Comparison of ENCODE assay signal across 13 cellular contexts in the genomic region with DNA sequence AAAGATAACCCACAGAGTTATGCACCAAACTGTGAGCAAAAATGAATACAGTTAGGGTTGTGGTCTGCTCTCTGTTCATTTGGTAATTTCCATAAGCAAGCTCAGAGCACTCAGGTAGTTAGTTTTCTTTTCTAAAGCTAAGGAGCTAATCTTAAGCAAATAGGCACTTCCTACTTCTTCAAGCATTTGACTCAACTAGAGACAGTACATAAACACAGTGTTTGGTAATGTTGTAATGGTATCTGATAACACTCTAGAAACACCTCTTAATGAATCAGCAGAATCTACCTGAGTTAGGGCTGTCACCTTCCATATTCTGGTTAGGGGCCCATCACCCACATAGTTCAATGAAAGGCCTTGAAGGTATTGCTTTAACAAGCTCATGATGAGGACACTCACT.
DNase-seq lines count a peak whose midpoint lies in the region; ATAC-seq and TF ChIP-seq lines count a peak whose summit lies in the region.
"Had no signal": no experiment of that assay in that cellular context is flagged by ENCODE, and none has a peak within 500 bp of the region (broad histone marks: within the 10 kb centered on the region; RNA-seq: fewer than 3 reads in every experiment).

No MANE protein-coding gene starts in this region.

- H3K9me3 ChIP-seq in neutrophil (no peaks in the 10 kb centered on the region), upper lobe of right lung (no peaks in the 10 kb centered on the region), mammary epithelial cell (replicated peaks; ENCODE audit: insufficient read depth, low read length) (no peaks in the 10 kb centered on the region)

- dilution Hi-C loops in mammary epithelial cell (cut with HindIII; ENCODE audit: low sequenced_read_pairs): no loop called here

- H3K4me1 ChIP-seq in neutrophil (ENCODE audit: control insufficient read depth in 1 of 2, insufficient read depth in 1 of 2, low read depth in 1 of 2, low read length in 1 of 2): peaks cover 27 to 41% of the 10 kb centered on the region in 2 experiments
- H3K4me1 ChIP-seq in upper lobe of right lung: peaks cover 23% of the 10 kb centered on the region
- H3K4me1 ChIP-seq in mammary epithelial cell (ENCODE audit: insufficient read depth, low read length): no peaks in the 10 kb centered on the region

- in situ Hi-C loops in mammary epithelial cell (cut with MboI; ENCODE audit: low sequenced_read_pairs in 2 of 2): no loop called here

- no peak overlapping the region for H3K9ac ChIP-seq in mammary epithelial cell (ENCODE audit: insufficient read depth, low read length)

- BruUV-seq in mammary epithelial cell (replicated peaks; lab: Mats Ljungman, UMichigan): no TSS peak

- H3K79me2 ChIP-seq in mammary epithelial cell (ENCODE audit: insufficient read depth, low read length): no peaks in the 10 kb centered on the region

- H3K4me2 ChIP-seq in mammary epithelial cell (ENCODE audit: insufficient read depth, low read depth, low read length): no peak overlapping the region

- CTCF ChIA-PET in mammary epithelial cell (lab: Charles Lee; ENCODE audit: low non-redundant PET): no interaction called here

- TF ChIP-seq CTCF in epithelial cell of esophagus (IDR thresholded peaks at IDR 0.05; ENCODE audit: insufficient read depth, low read depth, low read length, missing control alignments): no peak
- no peak for TF ChIP-seq CTCF in neutrophil (IDR thresholded peaks at IDR 0.05)
- TF ChIP-seq CTCF in upper lobe of right lung (IDR thresholded peaks at IDR 0.05): no peak
- TF ChIP-seq CTCF in mammary epithelial cell (conservative IDR thresholded peaks at IDR 0.05 in 1 of 2, IDR thresholded peaks at IDR 0.05 in 1 of 2; ENCODE audit: extremely low read depth in 1 of 2, insufficient read depth in 1 of 2, low read depth in 1 of 2, low read length in 2 of 2): no peak
- TF ChIP-seq CTCF in osteocyte (IDR thresholded peaks at IDR 0.05): no peak

- intact Hi-C loops in upper lobe of right lung (cut with DNase I): no loop called here
- intact Hi-C loops in mammary epithelial cell (cut with micrococcal nuclease): no loop called here

- peak overlapping the region; percentile 18 for H3K27ac ChIP-seq in neutrophil
- H3K27ac ChIP-seq in upper lobe of right lung: peak overlapping the region; percentile 69
- no peak overlapping the region for H3K27ac ChIP-seq in mammary epithelial cell (ENCODE audit: insufficient read depth, low read depth, low read length)
- H3K27ac ChIP-seq: HL-60 had no signal

- H3K36me3 ChIP-seq in neutrophil: no peaks in the 10 kb centered on the region
- H3K36me3 ChIP-seq in upper lobe of right lung: no peaks in the 10 kb centered on the region
- H3K36me3 ChIP-seq in mammary epithelial cell (ENCODE audit: insufficient read depth, low read length): no peaks in the 10 kb centered on the region

- no peaks in the 10 kb centered on the region for H4K20me1 ChIP-seq in mammary epithelial cell (ENCODE audit: insufficient read depth, low read length)

- H3K27me3 ChIP-seq in neutrophil: no peaks in the 10 kb centered on the region
- no peaks in the 10 kb centered on the region for H3K27me3 ChIP-seq in upper lobe of right lung
- H3K27me3 ChIP-seq in mammary epithelial cell (ENCODE audit: insufficient read depth, low read length): no peaks in the 10 kb centered on the region

- H2AFZ ChIP-seq in mammary epithelial cell (ENCODE audit: low read depth, low read length): no peak overlapping the region

- DNase-seq in stimulated activated naive CD8-positive, alpha-beta T cell treated with anti-CD3 and anti-CD28 coated beads, Interleukin-15, amount 100 ng/mL, for 72 hours: no peak
- no peak for DNase-seq in stimulated activated naive CD8-positive, alpha-beta T cell treated with anti-CD3 and anti-CD28 coated beads, Interleukin-15, Interleukin-2, amounts not matched to agents 100 U/mL and 50 U/mL, for 24 hours
- DNase-seq in epithelial cell of esophagus (ENCODE audit: low read depth): peak; percentile 28
- DNase-seq in upper lobe of right lung: no peak
- DNase-seq in mammary epithelial cell: no peak
- DNase-seq in osteocyte (ENCODE audit: extremely low spot score, unreplicated experiment): no peak
- DNase-seq: C1 segment of cervical spinal cord, H7, NCI-H187 treated with DMSO at 0.1 percent for 48 hours, NCI-H82 had no signal

- H3K36me3 Mint-ChIP-seq in osteocyte (ENCODE audit: unreplicated experiment): no peaks in the 10 kb centered on the region

- H3K4me3 ChIP-seq in epithelial cell of esophagus (ENCODE audit: low read length) (no peak overlapping the region), neutrophil (ENCODE audit: low read depth in 1 of 2, low read length in 1 of 2) (no peak overlapping the region), upper lobe of right lung (no peak overlapping the region), mammary epithelial cell (replicated peaks in 1 of 3; ENCODE audit: insufficient read depth in 1 of 3, low read depth in 2 of 3, low read length in 3 of 3) (no peak overlapping the region)

- H3K4me3 Mint-ChIP-seq in stimulated activated naive CD8-positive, alpha-beta T cell treated with anti-CD3 and anti-CD28 coated beads, Interleukin-15, amount 100 ng/mL, for 72 hours: no peak overlapping the region
- no peak overlapping the region for H3K4me3 Mint-ChIP-seq in osteocyte (ENCODE audit: unreplicated experiment)

- no peaks in the 10 kb centered on the region for H3K4me1 Mint-ChIP-seq in stimulated activated naive CD8-positive, alpha-beta T cell treated with anti-CD3 and anti-CD28 coated beads, Interleukin-15, amount 100 ng/mL, for 72 hours
- no peaks in the 10 kb centered on the region for H3K4me1 Mint-ChIP-seq in osteocyte (ENCODE audit: unreplicated experiment)

- H3K27me3 Mint-ChIP-seq in stimulated activated naive CD8-positive, alpha-beta T cell treated with anti-CD3 and anti-CD28 coated beads, Interleukin-15, amount 100 ng/mL, for 72 hours: no peaks in the 10 kb centered on the region
- peaks cover 3% of the 10 kb centered on the region for H3K27me3 Mint-ChIP-seq in osteocyte (ENCODE audit: unreplicated experiment)

- no peaks in the 10 kb centered on the region for H3K9me3 Mint-ChIP-seq in stimulated activated naive CD8-positive, alpha-beta T cell treated with anti-CD3 and anti-CD28 coated beads, Interleukin-15, amount 100 ng/mL, for 72 hours
- no peaks in the 10 kb centered on the region for H3K9me3 Mint-ChIP-seq in osteocyte (ENCODE audit: unreplicated experiment)

- H3K27ac Mint-ChIP-seq in stimulated activated naive CD8-positive, alpha-beta T cell treated with anti-CD3 and anti-CD28 coated beads, Interleukin-15, amount 100 ng/mL, for 72 hours: peak overlapping the region in 1 of 2 donors; percentile 46
- no peak overlapping the region for H3K27ac Mint-ChIP-seq in osteocyte (ENCODE audit: unreplicated experiment)

- ATAC-seq in stimulated activated naive CD8-positive, alpha-beta T cell treated with anti-CD3 and anti-CD28 coated beads, Interleukin-15, amount 100 ng/mL, for 72 hours: peak; percentile 35
- ATAC-seq in stimulated activated naive CD8-positive, alpha-beta T cell treated with anti-CD3 and anti-CD28 coated beads, Interleukin-15, Interleukin-2, amounts not matched to agents 100 U/mL and 50 U/mL, for 24 hours: no peak
- peak; percentile 87 for ATAC-seq in upper lobe of right lung
- no peak for ATAC-seq in HG03521 (IDR thresholded peaks at IDR 0.05; ENCODE audit: unreplicated experiment)

Comparison
In these comparisons a context has a peak if more than half of its experiments do, and no peak if none do; other contexts are left out.
1. ATAC-seq: peak in stimulated activated naive CD8-positive, alpha-beta T cell treated with anti-CD3 and anti-CD28 coated beads, Interleukin-15, amount 100 ng/mL, for 72 hours (single experiment) and upper lobe of right lung (single experiment); none in stimulated activated naive CD8-positive, alpha-beta T cell treated with anti-CD3 and anti-CD28 coated beads, Interleukin-15, Interleukin-2, amounts not matched to agents 100 U/mL and 50 U/mL, for 24 hours (single experiment) and HG03521 (single experiment).